9 cellular contexts compared by ENCODE assay signal in genomic region chr1:196743244-196743643, GRCh38. TPM values are rescaled to one million over a fixed set of nuclear protein-coding genes. Genes with fewer than 3 reads are reported as not detected.
DNase-seq lines count a peak whose midpoint lies in the region; ATAC-seq, FAIRE-seq and TF ChIP-seq lines count a peak whose summit lies in the region.
"Not testable (repeated sequence)": the region's sequence is repeated elsewhere in the genome, so short reads cannot be mapped to it uniquely, and the experiment has no call there.
"Had no signal": no experiment of that assay in that cellular context is flagged by ENCODE, and none has a peak within 500 bp of the region (broad histone marks: within the 10 kb centered on the region; RNA-seq: fewer than 3 reads in every experiment).

No MANE protein-coding gene starts in this region.

- not testable (repeated sequence) for H3K4me3 Mint-ChIP-seq in MCF 10A (ENCODE audit: unreplicated experiment)

- not testable (repeated sequence) for H3K27ac ChIP-seq in OCI-LY3 (ENCODE audit: low read length)

- peak overlapping the region; percentile 60 for H3K4me2 ChIP-seq in OCI-LY3 (ENCODE audit: low read length)

- H3K4me1 Mint-ChIP-seq in MCF 10A (ENCODE audit: insufficient read depth, unreplicated experiment), result not testable (repeated sequence)

- peaks cover 24% of the 10 kb centered on the region for H3K9me3 ChIP-seq in OCI-LY3 (ENCODE audit: insufficient read depth, low read length)

- H3K27ac Mint-ChIP-seq in MCF 10A (ENCODE audit: low read depth, unreplicated experiment), result peak overlapping the region; percentile 3

- H3K4me1 ChIP-seq in OCI-LY3 (ENCODE audit: low read length), result not testable (repeated sequence)

- TF ChIP-seq CTCF in GM12872 (IDR thresholded peaks at IDR 0.05; ENCODE audit: insufficient read depth, low read depth, low read length), result peak; percentile 27; the same call in 1 of the 3 replicates
- peak; percentile 62 for TF ChIP-seq CTCF in OCI-LY3 (IDR thresholded peaks at IDR 0.05; ENCODE audit: low read depth, low read length)
- TF ChIP-seq CTCF in MCF 10A (IDR thresholded peaks at IDR 0.05; ENCODE audit: unreplicated experiment), result peak; percentile 63

- not testable (repeated sequence) for H3K36me3 Mint-ChIP-seq in MCF 10A (ENCODE audit: insufficient read depth, unreplicated experiment)

- peak overlapping the region; percentile 56 for H3K4me3 ChIP-seq in OCI-LY3 (ENCODE audit: low read length)

- not testable (repeated sequence) for BruUV-seq in MCF 10A (replicated peaks; lab: Mats Ljungman, UMichigan)

- not testable (repeated sequence) for H3K36me3 ChIP-seq in OCI-LY3 (replicated peaks; ENCODE audit: low read depth, low read length)

- H3K9me3 Mint-ChIP-seq in MCF 10A (ENCODE audit: unreplicated experiment), result not testable (repeated sequence)

- intact Hi-C loops in MCF 10A (cut with micrococcal nuclease), result loop anchor here (5.0 to 10.0 kb wide), 2 partner anchors 402 to 614 kb away; partner anchors contain the start of gene ASPM

- ATAC-seq in GM21723 (IDR thresholded peaks at IDR 0.05; ENCODE audit: unreplicated experiment) (peak; percentile 90), HG03442 (IDR thresholded peaks at IDR 0.05; ENCODE audit: unreplicated experiment) (peak; percentile 95)

- POLR2A ChIA-PET in MCF 10A (lab: Yijun Ruan, JAX), result not testable (repeated sequence)

- H3K79me2 ChIP-seq in OCI-LY3 (ENCODE audit: low read length), result not testable (repeated sequence)

- H2AFZ ChIP-seq in OCI-LY3 (ENCODE audit: low read depth, low read length), result 0 out of 2 replicates have a peak overlapping the region, but pooled peaks have one; percentile 24

- DNase-seq in A172 (ENCODE audit: low spot score), result peak; percentile 57
- peak; percentile 71 for DNase-seq in NCI-H146 (lab: John Stamatoyannopoulos, UW)
- peak; percentile 67 for DNase-seq in MCF 10A (ENCODE audit: unreplicated experiment)

- not testable (repeated sequence) for H3K9ac ChIP-seq in OCI-LY3 (ENCODE audit: low read length)

- H3K27me3 Mint-ChIP-seq in MCF 10A (ENCODE audit: insufficient read depth, unreplicated experiment), result not testable (repeated sequence)

- peak; percentile 99 for FAIRE-seq in islet of Langerhans (lab: Jason Lieb, UNC)

- not testable (repeated sequence) for H3K27me3 ChIP-seq in OCI-LY3 (ENCODE audit: low read depth, low read length)

- CTCF ChIA-PET in MCF 10A (lab: Yijun Ruan, JAX), result not testable (repeated sequence)

- not testable (repeated sequence) for H4K20me1 ChIP-seq in OCI-LY3 (ENCODE audit: insufficient read depth, low read length)

RNA-seq across cellular contexts. Expression of gene CFHR3, which starts 31.4 kb away (rescaled TPM):
- total RNA-seq in A172 (2014; rRNA removed; shearing (Covaris generic)), result 0.03 and 0.38 TPM in 2 replicates
- total RNA-seq in MCF 10A (2022), result not detected in 2 replicates
- total RNA-seq: activated CD4-positive, alpha-beta T cell treated with anti-CD3 and anti-CD28 coated beads for 36 hours had no signal
